1 cellular context compared by ENCODE assay signal in the genomic region with DNA sequence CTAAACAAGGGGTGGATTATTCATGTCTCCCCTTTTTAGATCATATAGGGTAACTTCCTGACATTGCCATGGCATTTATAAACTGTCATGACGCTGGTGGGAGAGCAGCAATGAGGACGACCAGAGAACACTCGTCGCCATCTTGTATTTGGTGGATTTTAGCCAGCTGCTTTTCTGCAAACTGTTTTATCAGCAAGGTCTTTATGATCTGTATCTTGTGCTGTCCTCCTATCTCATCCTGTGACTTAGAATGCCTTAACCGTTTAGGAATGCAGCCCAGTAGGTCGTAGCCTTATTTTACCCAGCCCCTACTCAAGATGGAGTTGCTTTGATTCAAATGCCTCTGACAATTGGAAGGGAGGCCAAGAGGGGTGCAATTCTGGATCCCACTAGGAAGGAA.
TF ChIP-seq lines count a peak whose summit lies in the region.

No MANE protein-coding gene starts in this region.

TF ChIP-seq in H1, 55 proteins besides CTCF, POLR2A, EP300 and RAD21:
- no peak for TF ChIP-seq RBBP5 (IDR thresholded peaks at IDR 0.05; ENCODE audit: borderline replicate concordance, low read depth, low read length)
- TF ChIP-seq SIX5 (IDR thresholded peaks at IDR 0.05; ENCODE audit: low read depth, low read length), result no peak
- TF ChIP-seq, protein P1, sequence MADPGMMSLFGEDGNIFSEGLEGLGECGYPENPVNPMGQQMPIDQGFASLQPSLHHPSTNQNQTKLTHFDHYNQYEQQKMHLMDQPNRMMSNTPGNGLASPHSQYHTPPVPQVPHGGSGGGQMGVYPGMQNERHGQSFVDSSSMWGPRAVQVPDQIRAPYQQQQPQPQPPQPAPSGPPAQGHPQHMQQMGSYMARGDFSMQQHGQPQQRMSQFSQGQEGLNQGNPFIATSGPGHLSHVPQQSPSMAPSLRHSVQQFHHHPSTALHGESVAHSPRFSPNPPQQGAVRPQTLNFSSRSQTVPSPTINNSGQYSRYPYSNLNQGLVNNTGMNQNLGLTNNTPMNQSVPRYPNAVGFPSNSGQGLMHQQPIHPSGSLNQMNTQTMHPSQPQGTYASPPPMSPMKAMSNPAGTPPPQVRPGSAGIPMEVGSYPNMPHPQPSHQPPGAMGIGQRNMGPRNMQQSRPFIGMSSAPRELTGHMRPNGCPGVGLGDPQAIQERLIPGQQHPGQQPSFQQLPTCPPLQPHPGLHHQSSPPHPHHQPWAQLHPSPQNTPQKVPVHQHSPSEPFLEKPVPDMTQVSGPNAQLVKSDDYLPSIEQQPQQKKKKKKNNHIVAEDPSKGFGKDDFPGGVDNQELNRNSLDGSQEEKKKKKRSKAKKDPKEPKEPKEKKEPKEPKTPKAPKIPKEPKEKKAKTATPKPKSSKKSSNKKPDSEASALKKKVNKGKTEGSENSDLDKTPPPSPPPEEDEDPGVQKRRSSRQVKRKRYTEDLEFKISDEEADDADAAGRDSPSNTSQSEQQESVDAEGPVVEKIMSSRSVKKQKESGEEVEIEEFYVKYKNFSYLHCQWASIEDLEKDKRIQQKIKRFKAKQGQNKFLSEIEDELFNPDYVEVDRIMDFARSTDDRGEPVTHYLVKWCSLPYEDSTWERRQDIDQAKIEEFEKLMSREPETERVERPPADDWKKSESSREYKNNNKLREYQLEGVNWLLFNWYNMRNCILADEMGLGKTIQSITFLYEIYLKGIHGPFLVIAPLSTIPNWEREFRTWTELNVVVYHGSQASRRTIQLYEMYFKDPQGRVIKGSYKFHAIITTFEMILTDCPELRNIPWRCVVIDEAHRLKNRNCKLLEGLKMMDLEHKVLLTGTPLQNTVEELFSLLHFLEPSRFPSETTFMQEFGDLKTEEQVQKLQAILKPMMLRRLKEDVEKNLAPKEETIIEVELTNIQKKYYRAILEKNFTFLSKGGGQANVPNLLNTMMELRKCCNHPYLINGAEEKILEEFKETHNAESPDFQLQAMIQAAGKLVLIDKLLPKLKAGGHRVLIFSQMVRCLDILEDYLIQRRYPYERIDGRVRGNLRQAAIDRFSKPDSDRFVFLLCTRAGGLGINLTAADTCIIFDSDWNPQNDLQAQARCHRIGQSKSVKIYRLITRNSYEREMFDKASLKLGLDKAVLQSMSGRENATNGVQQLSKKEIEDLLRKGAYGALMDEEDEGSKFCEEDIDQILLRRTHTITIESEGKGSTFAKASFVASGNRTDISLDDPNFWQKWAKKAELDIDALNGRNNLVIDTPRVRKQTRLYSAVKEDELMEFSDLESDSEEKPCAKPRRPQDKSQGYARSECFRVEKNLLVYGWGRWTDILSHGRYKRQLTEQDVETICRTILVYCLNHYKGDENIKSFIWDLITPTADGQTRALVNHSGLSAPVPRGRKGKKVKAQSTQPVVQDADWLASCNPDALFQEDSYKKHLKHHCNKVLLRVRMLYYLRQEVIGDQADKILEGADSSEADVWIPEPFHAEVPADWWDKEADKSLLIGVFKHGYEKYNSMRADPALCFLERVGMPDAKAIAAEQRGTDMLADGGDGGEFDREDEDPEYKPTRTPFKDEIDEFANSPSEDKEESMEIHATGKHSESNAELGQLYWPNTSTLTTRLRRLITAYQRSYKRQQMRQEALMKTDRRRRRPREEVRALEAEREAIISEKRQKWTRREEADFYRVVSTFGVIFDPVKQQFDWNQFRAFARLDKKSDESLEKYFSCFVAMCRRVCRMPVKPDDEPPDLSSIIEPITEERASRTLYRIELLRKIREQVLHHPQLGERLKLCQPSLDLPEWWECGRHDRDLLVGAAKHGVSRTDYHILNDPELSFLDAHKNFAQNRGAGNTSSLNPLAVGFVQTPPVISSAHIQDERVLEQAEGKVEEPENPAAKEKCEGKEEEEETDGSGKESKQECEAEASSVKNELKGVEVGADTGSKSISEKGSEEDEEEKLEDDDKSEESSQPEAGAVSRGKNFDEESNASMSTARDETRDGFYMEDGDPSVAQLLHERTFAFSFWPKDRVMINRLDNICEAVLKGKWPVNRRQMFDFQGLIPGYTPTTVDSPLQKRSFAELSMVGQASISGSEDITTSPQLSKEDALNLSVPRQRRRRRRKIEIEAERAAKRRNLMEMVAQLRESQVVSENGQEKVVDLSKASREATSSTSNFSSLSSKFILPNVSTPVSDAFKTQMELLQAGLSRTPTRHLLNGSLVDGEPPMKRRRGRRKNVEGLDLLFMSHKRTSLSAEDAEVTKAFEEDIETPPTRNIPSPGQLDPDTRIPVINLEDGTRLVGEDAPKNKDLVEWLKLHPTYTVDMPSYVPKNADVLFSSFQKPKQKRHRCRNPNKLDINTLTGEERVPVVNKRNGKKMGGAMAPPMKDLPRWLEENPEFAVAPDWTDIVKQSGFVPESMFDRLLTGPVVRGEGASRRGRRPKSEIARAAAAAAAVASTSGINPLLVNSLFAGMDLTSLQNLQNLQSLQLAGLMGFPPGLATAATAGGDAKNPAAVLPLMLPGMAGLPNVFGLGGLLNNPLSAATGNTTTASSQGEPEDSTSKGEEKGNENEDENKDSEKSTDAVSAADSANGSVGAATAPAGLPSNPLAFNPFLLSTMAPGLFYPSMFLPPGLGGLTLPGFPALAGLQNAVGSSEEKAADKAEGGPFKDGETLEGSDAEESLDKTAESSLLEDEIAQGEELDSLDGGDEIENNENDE (IDR thresholded peaks at IDR 0.05; ENCODE audit: insufficient replicate concordance, low read length), result no peak
- TF ChIP-seq BRCA1 (IDR thresholded peaks at IDR 0.05; ENCODE audit: low read depth, low read length), result no peak
- no peak for TF ChIP-seq BCL11A (IDR thresholded peaks at IDR 0.05; ENCODE audit: low read depth in 2 of 2, low read length in 2 of 2)
